ENCODE assay signal across 7 cellular contexts in the genomic region with DNA sequence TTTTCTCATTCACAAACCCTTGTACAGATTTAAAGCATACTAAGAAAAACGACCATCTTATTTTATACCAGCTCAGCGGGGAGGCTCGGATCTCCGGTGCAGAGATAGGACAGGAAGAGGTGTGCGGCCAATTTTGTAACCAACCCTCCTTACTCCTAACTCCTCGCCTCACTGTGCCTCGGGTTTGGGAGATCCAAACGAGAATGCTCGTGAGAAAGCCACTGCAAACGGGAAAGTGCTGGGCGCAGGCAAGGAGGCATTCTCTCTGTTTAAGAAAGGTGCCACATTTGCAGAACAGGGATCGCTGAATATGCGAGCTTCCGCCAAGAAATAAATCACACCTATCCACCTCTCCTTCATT. TPM values are rescaled to one million over a fixed set of nuclear protein-coding genes. Genes with fewer than 3 reads are reported as not detected.
A peak's percentile ranks its signal among the peaks of the same experiment; 100 is the strongest.
DNase-seq lines count a peak whose midpoint lies in the region; ATAC-seq, FAIRE-seq and TF ChIP-seq lines count a peak whose summit lies in the region.

No MANE protein-coding gene starts in this region.

- in situ Hi-C loops in HepG2 (cut with HindIII; ENCODE audit: extremely low pct_ligation_motif_present, low pct_unique_long_range_greater_than_20kb), result no loop called here

- H4K20me1 ChIP-seq in astrocyte (ENCODE audit: insufficient read depth, low read length) (peaks cover 24% of the 10 kb centered on the region), HepG2 (ENCODE audit: insufficient read depth, low read length) (peaks cover 12% of the 10 kb centered on the region)

- TF ChIP-seq EP300 in HepG2 (IDR thresholded peaks at IDR 0.05; ENCODE audit: low read depth in 2 of 2, low read length in 2 of 2), result no peak
- no peak for TF ChIP-seq EP300 in HepG2 (CRISPR knock-in tag; IDR thresholded peaks at IDR 0.05; ENCODE audit: borderline replicate concordance)

- H3K27ac ChIP-seq in HUES64 (ENCODE audit: low read depth, low read length) (peak overlapping the region; percentile 0; the same call in 1 of the 2 replicates), astrocyte (ENCODE audit: low read depth, low read length) (peak overlapping the region; percentile 93), HepG2 (ENCODE audit: extremely low read length, insufficient read depth, low read length) (peak overlapping the region; percentile 96), thyroid gland (peak overlapping the region in 1 of 3 donors; percentile 97)

- H3K4me3 ChIP-seq in GM08714 (ENCODE audit: low read length) (peak overlapping the region; percentile 81), HUES64 (ENCODE audit: low read length) (peak overlapping the region; percentile 73), astrocyte (ENCODE audit: insufficient read depth, low read depth, low read length) (peak overlapping the region; percentile 90), HepG2 (replicated peaks in 1 of 3; ENCODE audit: insufficient read depth in 1 of 3, low read depth in 2 of 3, low read length in 3 of 3) (peak overlapping the region; percentile 80 to 96 (median 82)), thyroid gland (replicated peaks in 1 of 3) (peak overlapping the region; percentile 12 to 99 (median 77))

- peak overlapping the region; percentile 83 for H2AFZ ChIP-seq in astrocyte (ENCODE audit: low read depth, low read length)
- no peak overlapping the region for H2AFZ ChIP-seq in HepG2 (ENCODE audit: low read length)

- H3K4me1 ChIP-seq in HUES64 (ENCODE audit: insufficient read depth, low read length) (peaks cover 6% of the 10 kb centered on the region), astrocyte (ENCODE audit: insufficient read depth, low read length) (peaks cover 6% of the 10 kb centered on the region), HepG2 (ENCODE audit: insufficient read depth, low read length) (peaks cover 38% of the 10 kb centered on the region), thyroid gland (peaks cover 10 to 22% of the 10 kb centered on the region in 2 donors)

- DNase-seq in astrocyte (ENCODE audit: low read depth) (no peak), HepG2 (ENCODE audit: low spot score) (no peak), thyroid gland (no peak), RPMI8226 (no peak), NCI-H226 (no peak)

- H3K9me3 ChIP-seq in HUES64 (ENCODE audit: insufficient read depth, low read depth, low read length), result 0 out of 2 replicates have a peak, but pooled peaks cover 6% of the 10 kb centered on the region
- H3K9me3 ChIP-seq in astrocyte (ENCODE audit: insufficient read depth, low read depth, low read length), result no peaks in the 10 kb centered on the region
- H3K9me3 ChIP-seq in HepG2 (ENCODE audit: low read length), result peaks cover 9% of the 10 kb centered on the region; the same call in 1 of the 2 replicates
- no peaks in the 10 kb centered on the region for H3K9me3 ChIP-seq in thyroid gland

- peaks cover 8% of the 10 kb centered on the region for H3K36me3 Mint-ChIP-seq in astrocyte (ENCODE audit: low read depth, unreplicated experiment)

- no peak for ATAC-seq in HepG2

- H3K4me3 Mint-ChIP-seq in astrocyte (ENCODE audit: unreplicated experiment), result peak overlapping the region; percentile 97

- BruUV-seq in HepG2 (replicated peaks; lab: Mats Ljungman, UMichigan), result TSS peak; percentile 52

- FAIRE-seq in astrocyte (lab: Jason Lieb, UNC) (no peak), HepG2 (lab: Jason Lieb, UNC) (no peak)

- H3K36me3 ChIP-seq in HUES64 (ENCODE audit: insufficient read depth, low read length) (peaks cover 24% of the 10 kb centered on the region), astrocyte (ENCODE audit: insufficient read depth, low read length) (peaks cover 6% of the 10 kb centered on the region), HepG2 (replicated peaks in 1 of 2; ENCODE audit: control insufficient read depth in 1 of 2, insufficient read depth in 2 of 2, low read length in 2 of 2) (peaks cover 0 to 21% of the 10 kb centered on the region in 2 experiments; a peak in 3 of 5 replicates), thyroid gland (peaks cover 10 to 14% of the 10 kb centered on the region in 2 donors)

- intact Hi-C loops in HepG2 (cut with micrococcal nuclease; ENCODE audit: unreplicated experiment) (loop anchor here (2.0 kb wide), 2 partner anchors 45 kb away; no protein-coding TSS in a partner anchor), thyroid gland (cut with DNase I) (loop anchor here (5.0 kb wide), 1 partner anchor 56 kb away; the partner anchor contains the start of gene VPS4B)

- WGBS in HUES64, result 3% methylated on average over 14 of the region's 14 CpGs
- 2% methylated on average over 14 of the region's 14 CpGs for WGBS in HepG2 (ENCODE audit: low lambda C conversion rate)
- WGBS in thyroid gland, 2 donors, result 5% methylated on average over 14 of the region's 14 CpGs

- CTCF ChIA-PET in HepG2 (lab: Yijun Ruan, JAX; ENCODE audit: low intra/inter-chr PET ratio, low total read pairs), result no interaction called here

- H3K79me2 ChIP-seq in astrocyte (ENCODE audit: insufficient read depth, low read length) (peaks cover 47% of the 10 kb centered on the region), HepG2 (ENCODE audit: insufficient read depth, low read length) (peaks cover 39% of the 10 kb centered on the region)

- no peaks in the 10 kb centered on the region for H3K27me3 Mint-ChIP-seq in astrocyte (ENCODE audit: low read depth, unreplicated experiment)

- TF ChIP-seq POLR2A in HepG2 (IDR thresholded peaks at IDR 0.05; ENCODE audit: insufficient read depth in 1 of 2, low read depth in 2 of 2, low read length in 2 of 2), result no peak
- TF ChIP-seq POLR2A in thyroid gland (IDR thresholded peaks at IDR 0.05), result no peak

- no peaks in the 10 kb centered on the region for H3K9me3 Mint-ChIP-seq in astrocyte (ENCODE audit: unreplicated experiment)

- POLR2A ChIA-PET in HepG2 (lab: Yijun Ruan, JAX), result interaction anchor here (0.9 to 1.6 kb wide), 4 partner anchors 9 to 56 kb away, joined by 3 to 8 read pairs (median 4); partner anchors contain the start of gene VPS4B

- TF ChIP-seq RAD21 in HepG2 (CRISPR knock-in tag; IDR thresholded peaks at IDR 0.05), result no peak

- H3K4me2 ChIP-seq in astrocyte (ENCODE audit: low read length), result peak overlapping the region; percentile 96
- H3K4me2 ChIP-seq in HepG2 (ENCODE audit: low read depth, low read length), result peak overlapping the region; percentile 88

- H3K27ac Mint-ChIP-seq in astrocyte (ENCODE audit: unreplicated experiment), result peak overlapping the region; percentile 89

- peak overlapping the region; percentile 84 for H3K9ac ChIP-seq in HUES64 (ENCODE audit: low read depth, low read length)
- H3K9ac ChIP-seq in astrocyte (ENCODE audit: low read length), result peak overlapping the region; percentile 96
- H3K9ac ChIP-seq in HepG2 (ENCODE audit: insufficient read depth, low read depth, low read length), result peak overlapping the region; percentile 89

- no peaks in the 10 kb centered on the region for H3K27me3 ChIP-seq in HUES64 (ENCODE audit: insufficient read depth, low read length)
- H3K27me3 ChIP-seq in astrocyte (ENCODE audit: insufficient read depth, low read length), result no peaks in the 10 kb centered on the region
- no peaks in the 10 kb centered on the region; a peak in 1 of 5 replicates for H3K27me3 ChIP-seq in HepG2 (ENCODE audit: control insufficient read depth in 1 of 2, insufficient read depth in 2 of 2, low read length in 2 of 2)
- no peaks in the 10 kb centered on the region for H3K27me3 ChIP-seq in thyroid gland

- TF ChIP-seq CTCF in astrocyte (IDR thresholded peaks at IDR 0.05; ENCODE audit: insufficient read depth, low read depth, low read length), result no peak
- 0 out of 2 replicates have a peak, but pooled peaks have one; percentile 1 for TF ChIP-seq CTCF in HepG2 (CRISPR knock-in tag; IDR thresholded peaks at IDR 0.05)
- no peak for TF ChIP-seq CTCF in thyroid gland (IDR thresholded peaks at IDR 0.05)

- H3K4me1 Mint-ChIP-seq in astrocyte (ENCODE audit: low read depth, unreplicated experiment), result peaks cover 8% of the 10 kb centered on the region

RNA-seq across cellular contexts. Expression of gene KDSR, which starts 1.1 kb away (rescaled TPM):
- polyA plus RNA-seq in HUES64 (2013, experiment 1 of 2), result 22.9 TPM
- polyA plus RNA-seq in HUES64 (2013, experiment 2 of 2), result 29.0 TPM
- total RNA-seq in astrocyte (43.7 and 47.4 TPM in 2 replicates), HepG2 (2016; rRNA removed; fragmentation: Illumina TruSeq; extraction: Trizol) (8.2 and 10.4 TPM in 2 replicates), thyroid gland (10 to 100 TPM; 30.7 to 85.7 (median 46.8) TPM)
- total RNA-seq in HepG2 (2016; cell fraction: cytosol; rRNA removed; fragmentation: Illumina TruSeq; extraction: Trizol; ENCODE audit: low read depth), result 7.1 and 9.1 TPM in 2 replicates
- total RNA-seq in HepG2 (2016; cell fraction: insoluble cytoplasmic fraction; rRNA removed; fragmentation: Illumina TruSeq; extraction: Trizol), result 6.9 and 13.0 TPM in 2 replicates
- total RNA-seq in HepG2 (2016; cell fraction: membrane; rRNA removed; fragmentation: Illumina TruSeq; extraction: Trizol), result 13.6 and 14.7 TPM in 2 replicates
- 14.2 and 17.9 TPM in 2 replicates for total RNA-seq in HepG2 (2016; cell fraction: nucleus; rRNA removed; fragmentation: Illumina TruSeq; extraction: Trizol)
- polyA plus RNA-seq in HepG2 (2011; rRNA removed), result 20.9 and 25.7 TPM in 2 replicates
- 11.8 and 16.5 TPM in 2 replicates for polyA plus RNA-seq in HepG2 (2011; cell fraction: cytosol; rRNA removed)
- 16.8 and 19.6 TPM in 2 replicates for polyA plus RNA-seq in HepG2 (2011; cell fraction: nucleus; rRNA removed)
- polyA plus RNA-seq in HepG2 (2012), result 20.1 and 21.7 TPM in 2 replicates
- 5.0 and 5.8 TPM in 2 replicates for polyA plus RNA-seq in HepG2 (2016; cell fraction: cytosol; fragmentation: Illumina TruSeq; extraction: Trizol; ENCODE audit: low read depth)
- polyA plus RNA-seq in HepG2 (2016; cell fraction: insoluble cytoplasmic fraction; fragmentation: Illumina TruSeq; extraction: Trizol; ENCODE audit: low read depth), result 7.7 and 9.5 TPM in 2 replicates
- 9.8 and 10.3 TPM in 2 replicates for polyA plus RNA-seq in HepG2 (2016; cell fraction: membrane; fragmentation: Illumina TruSeq; extraction: Trizol; ENCODE audit: low read depth)
- 21.4 and 23.5 TPM in 2 replicates for polyA plus RNA-seq in HepG2 (2016; cell fraction: nucleus; fragmentation: Illumina TruSeq; extraction: Trizol; ENCODE audit: insufficient read depth, low read depth)
- 39.0 and 91.7 TPM in 2 replicates for polyA minus RNA-seq in HepG2 (2011; rRNA and poly(A)+ RNA removed; ENCODE audit: low replicate concordance)
- 16.5 and 24.3 TPM in 2 replicates for polyA minus RNA-seq in HepG2 (2011; cell fraction: cytosol; rRNA and poly(A)+ RNA removed)
- 70.9 and 73.0 TPM in 2 replicates for polyA minus RNA-seq in HepG2 (2011; cell fraction: nucleus; rRNA and poly(A)+ RNA removed)

RNA-seq across cellular contexts. Expression of gene BCL2, which starts 46.3 kb away (rescaled TPM):
- polyA plus RNA-seq in HUES64 (2013, experiment 1 of 2), result 1.9 TPM
- polyA plus RNA-seq in HUES64 (2013, experiment 2 of 2), result 1.9 TPM
- total RNA-seq in astrocyte (1.0 and 1.7 TPM in 2 replicates), HepG2 (2016; rRNA removed; fragmentation: Illumina TruSeq; extraction: Trizol) (0.42 and 0.53 TPM in 2 replicates), thyroid gland (100 to 1,000 TPM; 108 to 163 (median 115) TPM)
- 0.10 and 0.26 TPM in 2 replicates for total RNA-seq in HepG2 (2016; cell fraction: cytosol; rRNA removed; fragmentation: Illumina TruSeq; extraction: Trizol; ENCODE audit: low read depth)
- 0.42 and 0.52 TPM in 2 replicates for total RNA-seq in HepG2 (2016; cell fraction: insoluble cytoplasmic fraction; rRNA removed; fragmentation: Illumina TruSeq; extraction: Trizol)
- 0.40 and 0.48 TPM in 2 replicates for total RNA-seq in HepG2 (2016; cell fraction: membrane; rRNA removed; fragmentation: Illumina TruSeq; extraction: Trizol)
- 0.75 and 0.87 TPM in 2 replicates for total RNA-seq in HepG2 (2016; cell fraction: nucleus; rRNA removed; fragmentation: Illumina TruSeq; extraction: Trizol)
- polyA plus RNA-seq in HepG2 (2011; rRNA removed), result 0.07 and 0.08 TPM in 2 replicates
- 0.05 TPM in 2 replicates for polyA plus RNA-seq in HepG2 (2011; cell fraction: cytosol; rRNA removed)
- 0.07 and 0.18 TPM in 2 replicates for polyA plus RNA-seq in HepG2 (2011; cell fraction: nucleus; rRNA removed)
- 0.09 and 0.17 TPM in 2 replicates for polyA plus RNA-seq in HepG2 (2012)
- polyA plus RNA-seq in HepG2 (2016; cell fraction: cytosol; fragmentation: Illumina TruSeq; extraction: Trizol; ENCODE audit: low read depth), result 0.18 and 0.21 TPM in 2 replicates
- 0.25 and 0.49 TPM in 2 replicates for polyA plus RNA-seq in HepG2 (2016; cell fraction: insoluble cytoplasmic fraction; fragmentation: Illumina TruSeq; extraction: Trizol; ENCODE audit: low read depth)
- polyA plus RNA-seq in HepG2 (2016; cell fraction: membrane; fragmentation: Illumina TruSeq; extraction: Trizol; ENCODE audit: low read depth), result 0.23 and 0.28 TPM in 2 replicates
- 0.20 and 0.27 TPM in 2 replicates for polyA plus RNA-seq in HepG2 (2016; cell fraction: nucleus; fragmentation: Illumina TruSeq; extraction: Trizol; ENCODE audit: insufficient read depth, low read depth)
- 0.04 and 5.3 TPM in 2 replicates for polyA minus RNA-seq in HepG2 (2011; rRNA and poly(A)+ RNA removed; ENCODE audit: low replicate concordance)
- 0.09 and 0.10 TPM in 2 replicates for polyA minus RNA-seq in HepG2 (2011; cell fraction: cytosol; rRNA and poly(A)+ RNA removed)
- polyA minus RNA-seq in HepG2 (2011; cell fraction: nucleus; rRNA and poly(A)+ RNA removed), result 0.99 and 1.0 TPM in 2 replicates

RNA-seq across cellular contexts. Expression of gene VPS4B, which starts 56.4 kb away (rescaled TPM):
- polyA plus RNA-seq in HUES64 (2013, experiment 1 of 2), result 23.4 TPM
- 21.6 TPM for polyA plus RNA-seq in HUES64 (2013, experiment 2 of 2)
- total RNA-seq in astrocyte (59.2 and 65.5 TPM in 2 replicates), HepG2 (2016; rRNA removed; fragmentation: Illumina TruSeq; extraction: Trizol) (25.9 and 38.3 TPM in 2 replicates), thyroid gland (10 to 100 TPM; 36.0 to 50.5 (median 40.9) TPM)
- total RNA-seq in HepG2 (2016; cell fraction: cytosol; rRNA removed; fragmentation: Illumina TruSeq; extraction: Trizol; ENCODE audit: low read depth), result 2.2 TPM in 2 replicates
- 28.6 and 39.0 TPM in 2 replicates for total RNA-seq in HepG2 (2016; cell fraction: insoluble cytoplasmic fraction; rRNA removed; fragmentation: Illumina TruSeq; extraction: Trizol)
- 7.0 and 9.1 TPM in 2 replicates for total RNA-seq in HepG2 (2016; cell fraction: membrane; rRNA removed; fragmentation: Illumina TruSeq; extraction: Trizol)
- total RNA-seq in HepG2 (2016; cell fraction: nucleus; rRNA removed; fragmentation: Illumina TruSeq; extraction: Trizol), result 17.0 and 25.2 TPM in 2 replicates
- 11.7 and 12.8 TPM in 2 replicates for polyA plus RNA-seq in HepG2 (2011; rRNA removed)
- 7.0 and 9.7 TPM in 2 replicates for polyA plus RNA-seq in HepG2 (2011; cell fraction: cytosol; rRNA removed)
- polyA plus RNA-seq in HepG2 (2011; cell fraction: nucleus; rRNA removed), result 3.3 and 4.4 TPM in 2 replicates
- polyA plus RNA-seq in HepG2 (2012), result 20.2 and 20.4 TPM in 2 replicates
- polyA plus RNA-seq in HepG2 (2016; cell fraction: cytosol; fragmentation: Illumina TruSeq; extraction: Trizol; ENCODE audit: low read depth), result 0.92 and 1.0 TPM in 2 replicates
- 29.8 and 30.0 TPM in 2 replicates for polyA plus RNA-seq in HepG2 (2016; cell fraction: insoluble cytoplasmic fraction; fragmentation: Illumina TruSeq; extraction: Trizol; ENCODE audit: low read depth)
- 3.6 and 3.7 TPM in 2 replicates for polyA plus RNA-seq in HepG2 (2016; cell fraction: membrane; fragmentation: Illumina TruSeq; extraction: Trizol; ENCODE audit: low read depth)
- polyA plus RNA-seq in HepG2 (2016; cell fraction: nucleus; fragmentation: Illumina TruSeq; extraction: Trizol; ENCODE audit: insufficient read depth, low read depth), result 15.7 and 17.2 TPM in 2 replicates
- 30.2 and 30.7 TPM in 2 replicates for polyA minus RNA-seq in HepG2 (2011; rRNA and poly(A)+ RNA removed; ENCODE audit: low replicate concordance)
- polyA minus RNA-seq in HepG2 (2011; cell fraction: cytosol; rRNA and poly(A)+ RNA removed), result 12.1 and 16.9 TPM in 2 replicates
- 27.9 and 33.8 TPM in 2 replicates for polyA minus RNA-seq in HepG2 (2011; cell fraction: nucleus; rRNA and poly(A)+ RNA removed)

Comparison
In these comparisons a context has a peak if more than half of its experiments do, and no peak if none do; other contexts are left out.
1. RNA of gene BCL2, which starts 46.3 kb away (total RNA-seq): 108 to 163 TPM in thyroid gland; 1.0 to 1.7 TPM in astrocyte and 0.10 to 0.87 TPM in HepG2; every median in the first group is over 10 times any median in the second.
2. Peak in every context shown above with its lines, with median percentiles within 50 percentile points of each other: H3K4me3 ChIP-seq and H3K9ac ChIP-seq.